26 cellular contexts compared by ENCODE assay signal in genomic region chr10:132061030-132061429, GRCh38.
"Had no signal": no experiment of that assay in that cellular context is flagged by ENCODE, and none has a peak within 500 bp of the region (broad histone marks: within the 10 kb centered on the region; RNA-seq: fewer than 3 reads in every experiment).

No MANE protein-coding gene starts in this region.

- FAIRE-seq: astrocyte, K562 had no signal

- H3K27ac ChIP-seq: SJSA1 had no signal

- DNase-seq: activated CD4-positive, alpha-beta T cell treated with anti-CD3 and anti-CD28 coated beads for 48 hours; activated CD4-positive, alpha-beta T cell treated with anti-CD3 and anti-CD28 coated beads, Interleukin-2, amount 50 U/mL, for 4 hours; activated CD8-positive, alpha-beta T cell treated with anti-CD3 and anti-CD28 coated beads, Interleukin-2, amount 10 ng/mL, durations not matched to agents 7 days and 5 days; activated effector memory CD4-positive, alpha-beta T cell treated with Interleukin-2 at 50 U/mL for 16 hours; activated naive CD4-positive, alpha-beta T cell; activated naive CD8-positive, alpha-beta T cell treated with anti-CD3 and anti-CD28 coated beads, Interleukin-2, amount 50 U/mL, for 24 hours; activated T-cell treated with anti-CD3 and anti-CD28 coated beads, Interleukin-2, amount 50 U/mL, for 1 hour; amniotic stem cell; Karpas-422; MM.1S; NCI-H1105; NCI-H1436; NCI-H187; NCI-H2081; NCI-H510A treated with DMSO at 0.1 percent for 48 hours; NCI-H69; NK-92 treated with Interleukin-12 subunit alpha and Interleukin-12 subunit beta, amount 100 ng/mL, for 24 hours; OCI-M1; SHP77; SW 1271 had no signal

- ATAC-seq: activated CD4-positive, CD25-positive, alpha-beta regulatory T cell treated with anti-CD3 and anti-CD28 coated beads, Interleukin-2, amount 50 U/mL, for 24 hours; activated CD8-positive, alpha-beta T cell treated with anti-CD3 and anti-CD28 coated beads, Interleukin-2, amount 10 ng/mL, durations not matched to agents 7 days and 5 days; activated naive CD8-positive, alpha-beta T cell treated with anti-CD3 and anti-CD28 coated beads, Interleukin-2, amount 50 U/mL, for 24 hours; K562; Panc1; SK-N-SH treated with all-trans-retinoic acid at 6 μM for 48 hours had no signal
